ENCODE assay signal across 8 cellular contexts in genomic region chr12:110048242-110049027, GRCh38. TPM values are rescaled to one million over a fixed set of nuclear protein-coding genes. Genes with fewer than 3 reads are reported as not detected.
A peak's percentile ranks its signal among the peaks of the same experiment; 100 is the strongest.
DNase-seq lines count a peak whose midpoint lies in the region; ATAC-seq and TF ChIP-seq lines count a peak whose summit lies in the region.

C12orf76 (minus strand) TSS chr12:110048522; CDS start chr12:110048495, 27 bp downstream.

- CTCF ChIA-PET in CD8-positive, alpha-beta T cell (lab: Charles Lee) = interaction anchor here (1.1 kb wide), 1 partner anchor 11 kb away, joined by 3 read pairs; no protein-coding TSS in a partner anchor

- H3K9me3 ChIP-seq in CD8-positive, alpha-beta T cell (ENCODE audit: low read length) = no peaks in the 10 kb centered on the region
- no peaks in the 10 kb centered on the region for H3K9me3 ChIP-seq in effector memory CD4-positive, alpha-beta T cell (ENCODE audit: control insufficient read depth, low read length)

- H3K4me3 Mint-ChIP-seq in CD8-positive, alpha-beta T cell = peak within 1 kb of the TSS; percentile 89

- no peaks in the 10 kb centered on the region for H3K9me3 Mint-ChIP-seq in CD8-positive, alpha-beta T cell

- intact Hi-C loops in CD8-positive, alpha-beta T cell (cut with DNase I, micrococcal nuclease) = loop anchor here (1.0 to 5.0 kb wide), 12 partner anchors 30 to 571 kb away; partner anchors contain the start of genes IFT81 (in 2 of the 2), ANAPC7 (in 1 of the 2), ANKRD13A (in 1 of the 2) and ATP2A2 (in 1 of the 2)

- peak within 1 kb of the TSS; percentile 90 for H3K27ac Mint-ChIP-seq in CD8-positive, alpha-beta T cell

- H3K4me1 ChIP-seq in CD8-positive, alpha-beta T cell (ENCODE audit: insufficient read depth, low read length) = peaks cover 21% of the 10 kb centered on the region
- peaks cover 10% of the 10 kb centered on the region for H3K4me1 ChIP-seq in effector memory CD4-positive, alpha-beta T cell (ENCODE audit: control insufficient read depth, insufficient read depth, low read length, poor library complexity, severe bottlenecking)

- H3K27me3 ChIP-seq in CD8-positive, alpha-beta T cell (ENCODE audit: insufficient read depth, low read length) = no peaks in the 10 kb centered on the region
- H3K27me3 ChIP-seq in effector memory CD4-positive, alpha-beta T cell (replicated peaks; ENCODE audit: control insufficient read depth, insufficient read depth, low read length, poor library complexity, severe bottlenecking) = no peaks in the 10 kb centered on the region

- peaks cover 31% of the 10 kb centered on the region for H3K4me1 Mint-ChIP-seq in CD8-positive, alpha-beta T cell (ENCODE audit: low read depth)

- DNase-seq in CD8-positive, alpha-beta T cell = peak; percentile 76 to 93 (median 89)
- DNase-seq in HS-27A (ENCODE audit: low read depth) (peak; percentile 95), NK-92 (lab: John Stamatoyannopoulos, UW; ENCODE audit: unreplicated experiment) (peak; percentile 25), medulla oblongata (ENCODE audit: extremely low spot score) (peak; percentile 98)
- DNase-seq in activated CD8-positive, alpha-beta memory T cell treated with anti-CD3 and anti-CD28 coated beads for 1 hour (ENCODE audit: extremely low read depth in 1 of 2, low read depth in 1 of 2) = peak; percentile 82 to 87
- peak; percentile 80 to 87 (median 84) for DNase-seq in effector memory CD4-positive, alpha-beta T cell
- DNase-seq in stimulated activated CD8-positive, alpha-beta memory T cell treated with anti-CD3 and anti-CD28 coated beads, Interleukin-12 subunit alpha, Interleukin-12 subunit beta, amount 100 ng/mL, for 1 hour (ENCODE audit: low read depth) = peak; percentile 84

- H3K36me3 Mint-ChIP-seq in CD8-positive, alpha-beta T cell = peaks cover 7% of the 10 kb centered on the region

- H3K27ac ChIP-seq in CD8-positive, alpha-beta T cell (ENCODE audit: low read depth, low read length) = peak within 1 kb of the TSS; percentile 61
- peak within 1 kb of the TSS; percentile 73 for H3K27ac ChIP-seq in effector memory CD4-positive, alpha-beta T cell (ENCODE audit: insufficient read depth, low read length, poor library complexity, severe bottlenecking)

- POLR2A ChIA-PET in CD8-positive, alpha-beta T cell (lab: Charles Lee) = interaction anchor here (1.0 kb wide), 1 partner anchor 11 kb away, joined by 3 read pairs; no protein-coding TSS in a partner anchor

- no peaks in the 10 kb centered on the region for H3K36me3 ChIP-seq in CD8-positive, alpha-beta T cell (ENCODE audit: insufficient read depth, low read length)
- H3K36me3 ChIP-seq in effector memory CD4-positive, alpha-beta T cell (ENCODE audit: control insufficient read depth, insufficient read depth, low read length) = no peaks in the 10 kb centered on the region

- TF ChIP-seq CTCF in CD8-positive, alpha-beta T cell (IDR thresholded peaks at IDR 0.05) = no peak

- peak within 1 kb of the TSS; percentile 66 for H3K4me3 ChIP-seq in CD8-positive, alpha-beta T cell (ENCODE audit: low read depth, low read length)
- H3K4me3 ChIP-seq in effector memory CD4-positive, alpha-beta T cell (ENCODE audit: insufficient read depth, low read depth, low read length, poor library complexity, severe bottlenecking) = peak within 1 kb of the TSS; percentile 84

- H3K27me3 Mint-ChIP-seq in CD8-positive, alpha-beta T cell (ENCODE audit: low read depth) = no peaks in the 10 kb centered on the region

- peak; percentile 99 for ATAC-seq in CD8-positive, alpha-beta T cell
- peak; percentile 99 for ATAC-seq in GM19467 (IDR thresholded peaks at IDR 0.05; ENCODE audit: unreplicated experiment)

RNA-seq across cellular contexts. Expression of gene C12orf76, which starts in this region (rescaled TPM):
- total RNA-seq in CD8-positive, alpha-beta T cell = 1 to 10 TPM; 8.7 to 9.6 TPM

Comparison
In these comparisons a context has a peak if more than half of its experiments do, and no peak if none do; other contexts are left out.
1. Peak in every context shown above with its lines: DNase-seq, ATAC-seq, H3K4me3 ChIP-seq and H3K27ac ChIP-seq.
2. DNase-seq: peak in every context shown above with its lines; median percentile 98 in medulla oblongata; 95 in HS-27A; 89 in CD8-positive, alpha-beta T cell; 84 in activated CD8-positive, alpha-beta memory T cell treated with anti-CD3 and anti-CD28 coated beads for 1 hour; 84 in effector memory CD4-positive, alpha-beta T cell; 84 in stimulated activated CD8-positive, alpha-beta memory T cell treated with anti-CD3 and anti-CD28 coated beads, Interleukin-12 subunit alpha, Interleukin-12 subunit beta, amount 100 ng/mL, for 1 hour; 25 in NK-92.